In the genomic region with DNA sequence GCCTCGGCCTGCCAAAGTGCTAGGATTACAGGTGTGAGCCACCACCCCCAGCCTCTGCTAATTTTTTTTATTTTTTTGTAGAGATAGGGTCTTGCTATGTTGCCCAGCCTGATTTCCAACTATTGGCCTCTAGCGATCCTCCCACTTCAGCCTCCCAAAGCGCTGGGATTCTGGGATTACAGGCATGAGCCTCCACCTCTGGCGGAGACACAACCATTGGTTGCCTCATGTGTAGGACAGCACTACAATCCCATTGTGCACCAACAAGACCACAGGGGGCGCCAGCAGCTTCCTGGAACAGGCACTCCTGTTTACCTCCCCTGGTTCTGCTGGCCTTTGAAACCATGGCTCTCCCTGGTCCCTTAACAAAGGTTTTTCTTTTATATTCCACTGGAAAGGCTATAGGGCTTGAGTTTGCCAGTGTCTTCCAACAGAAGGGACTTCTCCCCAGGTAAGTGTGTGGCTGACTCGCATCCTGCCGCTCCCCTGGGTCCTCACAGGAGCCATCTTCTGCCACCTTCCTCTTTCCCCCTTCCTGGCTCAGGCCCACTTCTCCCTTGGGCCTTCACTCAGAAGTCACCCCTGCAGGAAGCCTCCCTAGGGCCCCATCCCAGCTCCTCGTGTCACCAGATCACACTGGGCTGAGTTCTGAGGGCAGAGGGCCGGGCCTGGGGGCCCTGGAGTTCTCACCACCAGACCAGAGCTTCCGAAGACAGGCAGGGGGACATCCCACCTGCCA, we compare ENCODE assay signal across 1 cellular context.
A peak's percentile ranks its signal among the peaks of the same experiment; 100 is the strongest.
TF ChIP-seq lines count a peak whose summit lies in the region.

No MANE protein-coding gene starts in this region.

TF ChIP-seq in K562, 482 proteins besides CTCF, POLR2A, EP300 and RAD21 (continued from another document and continues in another):
- TF ChIP-seq, protein P1, sequence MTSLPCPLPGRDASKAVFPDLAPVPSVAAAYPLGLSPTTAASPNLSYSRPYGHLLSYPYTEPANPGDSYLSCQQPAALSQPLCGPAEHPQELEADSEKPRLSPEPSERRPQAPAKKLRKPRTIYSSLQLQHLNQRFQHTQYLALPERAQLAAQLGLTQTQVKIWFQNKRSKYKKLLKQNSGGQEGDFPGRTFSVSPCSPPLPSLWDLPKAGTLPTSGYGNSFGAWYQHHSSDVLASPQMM (CRISPR knock-in tag; IDR thresholded peaks at IDR 0.05): no peak
- TF ChIP-seq PCBP1 (IDR thresholded peaks at IDR 0.05; ENCODE audit: low read depth, low read length, poor library complexity, severe bottlenecking): no peak
- TF ChIP-seq EWSR1 (IDR thresholded peaks at IDR 0.05; ENCODE audit: borderline replicate concordance, low read depth, partially characterized antibody): no peak
- TF ChIP-seq, protein P2, sequence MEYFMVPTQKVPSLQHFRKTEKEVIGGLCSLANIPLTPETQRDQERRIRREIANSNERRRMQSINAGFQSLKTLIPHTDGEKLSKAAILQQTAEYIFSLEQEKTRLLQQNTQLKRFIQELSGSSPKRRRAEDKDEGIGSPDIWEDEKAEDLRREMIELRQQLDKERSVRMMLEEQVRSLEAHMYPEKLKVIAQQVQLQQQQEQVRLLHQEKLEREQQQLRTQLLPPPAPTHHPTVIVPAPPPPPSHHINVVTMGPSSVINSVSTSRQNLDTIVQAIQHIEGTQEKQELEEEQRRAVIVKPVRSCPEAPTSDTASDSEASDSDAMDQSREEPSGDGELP (CRISPR knock-in tag; IDR thresholded peaks at IDR 0.05; ENCODE audit: borderline replicate concordance): peak; percentile 40; the same call in 1 of the 2 replicates
- TF ChIP-seq ZBED1 (IDR thresholded peaks at IDR 0.05): no peak
- no peak for TF ChIP-seq DMBX1 (CRISPR knock-in tag; IDR thresholded peaks at IDR 0.05; ENCODE audit: borderline replicate concordance)
- no peak for TF ChIP-seq BCL6 (CRISPR knock-in tag; IDR thresholded peaks at IDR 0.05)
- no peak for TF ChIP-seq SAFB (IDR thresholded peaks at IDR 0.05; ENCODE audit: borderline replicate concordance, low read depth, low read length)
- TF ChIP-seq ZNF408 (CRISPR knock-in tag; IDR thresholded peaks at IDR 0.05; ENCODE audit: low read depth): no peak
- no peak for TF ChIP-seq E2F3 (CRISPR knock-in tag; IDR thresholded peaks at IDR 0.05)
- no peak for TF ChIP-seq RFX7 (CRISPR knock-in tag; IDR thresholded peaks at IDR 0.05)
- TF ChIP-seq SIN3A (IDR thresholded peaks at IDR 0.05; ENCODE audit: borderline replicate concordance in 2 of 2, control insufficient read depth in 1 of 2, low read depth in 2 of 2, low read length in 2 of 2): no peak
- 0 out of 2 replicates have a peak, but pooled peaks have one; percentile 31 for TF ChIP-seq ZNF175 (CRISPR knock-in tag; IDR thresholded peaks at IDR 0.05; ENCODE audit: low read depth)
- TF ChIP-seq ZNF717 (CRISPR knock-in tag; IDR thresholded peaks at IDR 0.05): no peak
- TF ChIP-seq, protein P3, sequence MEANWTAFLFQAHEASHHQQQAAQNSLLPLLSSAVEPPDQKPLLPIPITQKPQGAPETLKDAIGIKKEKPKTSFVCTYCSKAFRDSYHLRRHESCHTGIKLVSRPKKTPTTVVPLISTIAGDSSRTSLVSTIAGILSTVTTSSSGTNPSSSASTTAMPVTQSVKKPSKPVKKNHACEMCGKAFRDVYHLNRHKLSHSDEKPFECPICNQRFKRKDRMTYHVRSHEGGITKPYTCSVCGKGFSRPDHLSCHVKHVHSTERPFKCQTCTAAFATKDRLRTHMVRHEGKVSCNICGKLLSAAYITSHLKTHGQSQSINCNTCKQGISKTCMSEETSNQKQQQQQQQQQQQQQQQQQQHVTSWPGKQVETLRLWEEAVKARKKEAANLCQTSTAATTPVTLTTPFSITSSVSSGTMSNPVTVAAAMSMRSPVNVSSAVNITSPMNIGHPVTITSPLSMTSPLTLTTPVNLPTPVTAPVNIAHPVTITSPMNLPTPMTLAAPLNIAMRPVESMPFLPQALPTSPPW (CRISPR knock-in tag; IDR thresholded peaks at IDR 0.05): no peak
- no peak for TF ChIP-seq ETS2 (tag; IDR thresholded peaks at IDR 0.05; ENCODE audit: borderline replicate concordance, poor library complexity, severe bottlenecking)
- 0 out of 2 replicates have a peak, but pooled peaks have one; percentile 24 for TF ChIP-seq CBX1 (IDR thresholded peaks at IDR 0.05; ENCODE audit: low read depth)
- no peak for TF ChIP-seq BRD4 (IDR thresholded peaks at IDR 0.05)
- TF ChIP-seq RBBP5 (IDR thresholded peaks at IDR 0.05; ENCODE audit: borderline replicate concordance, insufficient read depth, low read length, poor library complexity, severe bottlenecking): no peak
- peak in 1 of 2 experiments; percentile 35; a peak in 1 of 3 replicates for TF ChIP-seq CBX3 (IDR thresholded peaks at IDR 0.05; ENCODE audit: borderline replicate concordance in 1 of 2, low read length in 2 of 2)
- no peak for TF ChIP-seq ZNF764 (CRISPR knock-in tag; IDR thresholded peaks at IDR 0.05; ENCODE audit: low read depth)
- no peak for TF ChIP-seq PCBP2 (IDR thresholded peaks at IDR 0.05; ENCODE audit: low read depth, low read length, poor library complexity, severe bottlenecking)
- peak; percentile 31; the same call in 1 of the 2 replicates for TF ChIP-seq SOX6 (IDR thresholded peaks at IDR 0.05)
- no peak for TF ChIP-seq MTA2 (IDR thresholded peaks at IDR 0.05; ENCODE audit: low read depth)
- no peak for TF ChIP-seq GATA2 (CRISPR knock-in tag; IDR thresholded peaks at IDR 0.05)
- no peak for TF ChIP-seq ZNF217 (CRISPR knock-in tag; IDR thresholded peaks at IDR 0.05)
- TF ChIP-seq ZNF140 (CRISPR knock-in tag; IDR thresholded peaks at IDR 0.05): no peak
- no peak for TF ChIP-seq HDAC3 (IDR thresholded peaks at IDR 0.05; ENCODE audit: borderline replicate concordance, partially characterized antibody)
- TF ChIP-seq, protein P4, sequence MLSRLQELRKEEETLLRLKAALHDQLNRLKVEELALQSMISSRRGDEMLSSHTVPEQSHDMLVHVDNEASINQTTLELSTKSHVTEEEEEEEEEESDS (CRISPR knock-in tag; IDR thresholded peaks at IDR 0.05): no peak
- TF ChIP-seq, protein P5, sequence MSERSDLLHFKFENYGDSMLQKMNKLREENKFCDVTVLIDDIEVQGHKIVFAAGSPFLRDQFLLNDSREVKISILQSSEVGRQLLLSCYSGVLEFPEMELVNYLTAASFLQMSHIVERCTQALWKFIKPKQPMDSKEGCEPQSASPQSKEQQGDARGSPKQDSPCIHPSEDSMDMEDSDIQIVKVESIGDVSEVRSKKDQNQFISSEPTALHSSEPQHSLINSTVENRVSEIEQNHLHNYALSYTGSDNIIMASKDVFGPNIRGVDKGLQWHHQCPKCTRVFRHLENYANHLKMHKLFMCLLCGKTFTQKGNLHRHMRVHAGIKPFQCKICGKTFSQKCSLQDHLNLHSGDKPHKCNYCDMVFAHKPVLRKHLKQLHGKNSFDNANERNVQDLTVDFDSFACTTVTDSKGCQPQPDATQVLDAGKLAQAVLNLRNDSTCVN (CRISPR knock-in tag; IDR thresholded peaks at IDR 0.05): no peak
- TF ChIP-seq STAT5B (CRISPR knock-in tag; IDR thresholded peaks at IDR 0.05): no peak
- TF ChIP-seq RBM22 (IDR thresholded peaks at IDR 0.05; ENCODE audit: low read depth, low read length, poor library complexity, severe bottlenecking): no peak
- peak; percentile 67 for TF ChIP-seq MYC (IDR thresholded peaks at IDR 0.05; ENCODE audit: low read depth, low read length)
- TF ChIP-seq MYC (CRISPR knock-in tag; IDR thresholded peaks at IDR 0.05; ENCODE audit: borderline replicate concordance, low read depth): no peak
- no peak for TF ChIP-seq RUNX1 (IDR thresholded peaks at IDR 0.05; ENCODE audit: low read depth)
- no peak for TF ChIP-seq SREBF1 (IDR thresholded peaks at IDR 0.05; ENCODE audit: borderline replicate concordance, low read depth, low read length)
- TF ChIP-seq, protein P6, sequence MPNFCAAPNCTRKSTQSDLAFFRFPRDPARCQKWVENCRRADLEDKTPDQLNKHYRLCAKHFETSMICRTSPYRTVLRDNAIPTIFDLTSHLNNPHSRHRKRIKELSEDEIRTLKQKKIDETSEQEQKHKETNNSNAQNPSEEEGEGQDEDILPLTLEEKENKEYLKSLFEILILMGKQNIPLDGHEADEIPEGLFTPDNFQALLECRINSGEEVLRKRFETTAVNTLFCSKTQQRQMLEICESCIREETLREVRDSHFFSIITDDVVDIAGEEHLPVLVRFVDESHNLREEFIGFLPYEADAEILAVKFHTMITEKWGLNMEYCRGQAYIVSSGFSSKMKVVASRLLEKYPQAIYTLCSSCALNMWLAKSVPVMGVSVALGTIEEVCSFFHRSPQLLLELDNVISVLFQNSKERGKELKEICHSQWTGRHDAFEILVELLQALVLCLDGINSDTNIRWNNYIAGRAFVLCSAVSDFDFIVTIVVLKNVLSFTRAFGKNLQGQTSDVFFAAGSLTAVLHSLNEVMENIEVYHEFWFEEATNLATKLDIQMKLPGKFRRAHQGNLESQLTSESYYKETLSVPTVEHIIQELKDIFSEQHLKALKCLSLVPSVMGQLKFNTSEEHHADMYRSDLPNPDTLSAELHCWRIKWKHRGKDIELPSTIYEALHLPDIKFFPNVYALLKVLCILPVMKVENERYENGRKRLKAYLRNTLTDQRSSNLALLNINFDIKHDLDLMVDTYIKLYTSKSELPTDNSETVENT (CRISPR knock-in tag; IDR thresholded peaks at IDR 0.05): no peak
- TF ChIP-seq, protein P7, sequence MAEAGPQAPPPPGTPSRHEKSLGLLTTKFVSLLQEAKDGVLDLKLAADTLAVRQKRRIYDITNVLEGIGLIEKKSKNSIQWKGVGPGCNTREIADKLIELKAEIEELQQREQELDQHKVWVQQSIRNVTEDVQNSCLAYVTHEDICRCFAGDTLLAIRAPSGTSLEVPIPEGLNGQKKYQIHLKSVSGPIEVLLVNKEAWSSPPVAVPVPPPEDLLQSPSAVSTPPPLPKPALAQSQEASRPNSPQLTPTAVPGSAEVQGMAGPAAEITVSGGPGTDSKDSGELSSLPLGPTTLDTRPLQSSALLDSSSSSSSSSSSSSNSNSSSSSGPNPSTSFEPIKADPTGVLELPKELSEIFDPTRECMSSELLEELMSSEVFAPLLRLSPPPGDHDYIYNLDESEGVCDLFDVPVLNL (CRISPR knock-in tag; IDR thresholded peaks at IDR 0.05; ENCODE audit: low read depth): no peak
- TF ChIP-seq, protein P8, sequence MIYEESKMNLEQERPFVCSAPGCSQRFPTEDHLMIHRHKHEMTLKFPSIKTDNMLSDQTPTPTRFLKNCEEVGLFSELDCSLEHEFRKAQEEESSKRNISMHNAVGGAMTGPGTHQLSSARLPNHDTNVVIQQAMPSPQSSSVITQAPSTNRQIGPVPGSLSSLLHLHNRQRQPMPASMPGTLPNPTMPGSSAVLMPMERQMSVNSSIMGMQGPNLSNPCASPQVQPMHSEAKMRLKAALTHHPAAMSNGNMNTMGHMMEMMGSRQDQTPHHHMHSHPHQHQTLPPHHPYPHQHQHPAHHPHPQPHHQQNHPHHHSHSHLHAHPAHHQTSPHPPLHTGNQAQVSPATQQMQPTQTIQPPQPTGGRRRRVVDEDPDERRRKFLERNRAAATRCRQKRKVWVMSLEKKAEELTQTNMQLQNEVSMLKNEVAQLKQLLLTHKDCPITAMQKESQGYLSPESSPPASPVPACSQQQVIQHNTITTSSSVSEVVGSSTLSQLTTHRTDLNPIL (CRISPR knock-in tag; IDR thresholded peaks at IDR 0.05): no peak
- no peak for TF ChIP-seq ZNF644 (tag; IDR thresholded peaks at IDR 0.05; ENCODE audit: low read depth)
- peak; percentile 80; the same call in 1 of the 2 replicates for TF ChIP-seq SMARCA5 (IDR thresholded peaks at IDR 0.05)
- TF ChIP-seq, protein P9, sequence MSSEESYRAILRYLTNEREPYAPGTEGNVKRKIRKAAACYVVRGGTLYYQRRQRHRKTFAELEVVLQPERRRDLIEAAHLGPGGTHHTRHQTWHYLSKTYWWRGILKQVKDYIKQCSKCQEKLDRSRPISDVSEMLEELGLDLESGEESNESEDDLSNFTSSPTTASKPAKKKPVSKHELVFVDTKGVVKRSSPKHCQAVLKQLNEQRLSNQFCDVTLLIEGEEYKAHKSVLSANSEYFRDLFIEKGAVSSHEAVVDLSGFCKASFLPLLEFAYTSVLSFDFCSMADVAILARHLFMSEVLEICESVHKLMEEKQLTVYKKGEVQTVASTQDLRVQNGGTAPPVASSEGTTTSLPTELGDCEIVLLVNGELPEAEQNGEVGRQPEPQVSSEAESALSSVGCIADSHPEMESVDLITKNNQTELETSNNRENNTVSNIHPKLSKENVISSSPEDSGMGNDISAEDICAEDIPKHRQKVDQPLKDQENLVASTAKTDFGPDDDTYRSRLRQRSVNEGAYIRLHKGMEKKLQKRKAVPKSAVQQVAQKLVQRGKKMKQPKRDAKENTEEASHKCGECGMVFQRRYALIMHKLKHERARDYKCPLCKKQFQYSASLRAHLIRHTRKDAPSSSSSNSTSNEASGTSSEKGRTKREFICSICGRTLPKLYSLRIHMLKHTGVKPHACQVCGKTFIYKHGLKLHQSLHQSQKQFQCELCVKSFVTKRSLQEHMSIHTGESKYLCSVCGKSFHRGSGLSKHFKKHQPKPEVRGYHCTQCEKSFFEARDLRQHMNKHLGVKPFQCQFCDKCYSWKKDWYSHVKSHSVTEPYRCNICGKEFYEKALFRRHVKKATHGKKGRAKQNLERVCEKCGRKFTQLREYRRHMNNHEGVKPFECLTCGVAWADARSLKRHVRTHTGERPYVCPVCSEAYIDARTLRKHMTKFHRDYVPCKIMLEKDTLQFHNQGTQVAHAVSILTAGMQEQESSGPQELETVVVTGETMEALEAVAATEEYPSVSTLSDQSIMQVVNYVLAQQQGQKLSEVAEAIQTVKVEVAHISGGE (CRISPR knock-in tag; IDR thresholded peaks at IDR 0.05): no peak
- TF ChIP-seq SMARCB1 (IDR thresholded peaks at IDR 0.05; ENCODE audit: insufficient read length, low read depth): no peak
- no peak for TF ChIP-seq YBX1 (IDR thresholded peaks at IDR 0.05)
- TF ChIP-seq, protein P10, sequence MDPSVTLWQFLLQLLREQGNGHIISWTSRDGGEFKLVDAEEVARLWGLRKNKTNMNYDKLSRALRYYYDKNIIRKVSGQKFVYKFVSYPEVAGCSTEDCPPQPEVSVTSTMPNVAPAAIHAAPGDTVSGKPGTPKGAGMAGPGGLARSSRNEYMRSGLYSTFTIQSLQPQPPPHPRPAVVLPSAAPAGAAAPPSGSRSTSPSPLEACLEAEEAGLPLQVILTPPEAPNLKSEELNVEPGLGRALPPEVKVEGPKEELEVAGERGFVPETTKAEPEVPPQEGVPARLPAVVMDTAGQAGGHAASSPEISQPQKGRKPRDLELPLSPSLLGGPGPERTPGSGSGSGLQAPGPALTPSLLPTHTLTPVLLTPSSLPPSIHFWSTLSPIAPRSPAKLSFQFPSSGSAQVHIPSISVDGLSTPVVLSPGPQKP (CRISPR knock-in tag; IDR thresholded peaks at IDR 0.05): no peak
- no peak for TF ChIP-seq CREB1 (IDR thresholded peaks at IDR 0.05)
- no peak for TF ChIP-seq CREB1 (CRISPR knock-in tag; IDR thresholded peaks at IDR 0.05)
- TF ChIP-seq RHOXF2B (CRISPR knock-in tag; conservative IDR thresholded peaks at IDR 0.05): no peak
- peak; percentile 76 for TF ChIP-seq GABPB1 (CRISPR knock-in tag; IDR thresholded peaks at IDR 0.05)
- TF ChIP-seq LEF1 (IDR thresholded peaks at IDR 0.05): no peak
- no peak for TF ChIP-seq GTF2F1 (IDR thresholded peaks at IDR 0.05; ENCODE audit: low read depth, low read length)
- no peak for TF ChIP-seq ZNF586 (CRISPR knock-in tag; conservative IDR thresholded peaks at IDR 0.05)
